22 cellular contexts compared by ENCODE assay signal in genomic region chr12:58140395-58140794, GRCh38.
"Had no signal": no experiment of that assay in that cellular context is flagged by ENCODE, and none has a peak within 500 bp of the region (broad histone marks: within the 10 kb centered on the region; RNA-seq: fewer than 3 reads in every experiment).

No MANE protein-coding gene starts in this region.

- H3K4me2 ChIP-seq: smooth muscle cell had no signal

- FAIRE-seq: kidney had no signal

- H3K4me1 ChIP-seq: left lung, prostate gland, right atrium auricular region, stomach, thyroid gland had no signal

- H3K27me3 ChIP-seq: esophagus squamous epithelium, left lung, right atrium auricular region, stomach, thyroid gland, vagina had no signal

- H3K27ac ChIP-seq: dorsolateral prefrontal cortex, esophagus squamous epithelium, left lung, prostate gland, right atrium auricular region, stomach, thyroid gland, vagina had no signal

- H3K9me3 ChIP-seq: prostate gland, thyroid gland, vagina had no signal

- H3K27ac Mint-ChIP-seq: naive thymus-derived CD4-positive, alpha-beta T cell; nephron had no signal

- H3K4me1 Mint-ChIP-seq: naive thymus-derived CD4-positive, alpha-beta T cell; nephron had no signal

- H3K36me3 ChIP-seq: esophagus squamous epithelium, left lung, prostate gland, right atrium auricular region, stomach, thyroid gland, vagina had no signal

- DNase-seq: dorsolateral prefrontal cortex; effector CD4-positive, alpha-beta T cell; esophagus squamous epithelium; foreskin melanocyte; kidney; left lung; midbrain; naive thymus-derived CD4-positive, alpha-beta T cell; nucleus accumbens; stimulated activated CD4-positive, alpha-beta T cell treated with anti-CD3 and anti-CD28 coated beads, Interleukin-12 subunit alpha, Interleukin-12 subunit beta, amount 100 ng/mL, for 4 hours; stimulated activated CD4-positive, alpha-beta T cell treated with anti-CD3 and anti-CD28 coated beads, Interleukin-1b, Interleukin-23, amount 100 ng/mL, for 48 hours; stimulated activated CD4-positive, alpha-beta T cell treated with anti-CD3 and anti-CD28 coated beads, Interleukin-4, amount 100 ng/mL, for 1 hour; stimulated activated CD8-positive, alpha-beta memory T cell treated with anti-CD3 and anti-CD28 coated beads, Interleukin-4, amount 100 ng/mL, for 48 hours; stimulated activated naive CD4-positive, alpha-beta T cell treated with Interleukin-2 at 50 U/mL for 16 hours; stomach; thyroid gland had no signal

- ATAC-seq: left lung; naive thymus-derived CD4-positive, alpha-beta T cell; sciatic nerve had no signal

- H3K36me3 Mint-ChIP-seq: naive thymus-derived CD4-positive, alpha-beta T cell had no signal

- H3K4me3 Mint-ChIP-seq: naive thymus-derived CD4-positive, alpha-beta T cell; nephron had no signal

- H3K4me3 ChIP-seq: dorsolateral prefrontal cortex, esophagus squamous epithelium, left lung, prostate gland, right atrium auricular region, smooth muscle cell, stomach, thyroid gland, vagina had no signal
